Comparison of ENCODE assay signal across 8 cellular contexts in the genomic region with DNA sequence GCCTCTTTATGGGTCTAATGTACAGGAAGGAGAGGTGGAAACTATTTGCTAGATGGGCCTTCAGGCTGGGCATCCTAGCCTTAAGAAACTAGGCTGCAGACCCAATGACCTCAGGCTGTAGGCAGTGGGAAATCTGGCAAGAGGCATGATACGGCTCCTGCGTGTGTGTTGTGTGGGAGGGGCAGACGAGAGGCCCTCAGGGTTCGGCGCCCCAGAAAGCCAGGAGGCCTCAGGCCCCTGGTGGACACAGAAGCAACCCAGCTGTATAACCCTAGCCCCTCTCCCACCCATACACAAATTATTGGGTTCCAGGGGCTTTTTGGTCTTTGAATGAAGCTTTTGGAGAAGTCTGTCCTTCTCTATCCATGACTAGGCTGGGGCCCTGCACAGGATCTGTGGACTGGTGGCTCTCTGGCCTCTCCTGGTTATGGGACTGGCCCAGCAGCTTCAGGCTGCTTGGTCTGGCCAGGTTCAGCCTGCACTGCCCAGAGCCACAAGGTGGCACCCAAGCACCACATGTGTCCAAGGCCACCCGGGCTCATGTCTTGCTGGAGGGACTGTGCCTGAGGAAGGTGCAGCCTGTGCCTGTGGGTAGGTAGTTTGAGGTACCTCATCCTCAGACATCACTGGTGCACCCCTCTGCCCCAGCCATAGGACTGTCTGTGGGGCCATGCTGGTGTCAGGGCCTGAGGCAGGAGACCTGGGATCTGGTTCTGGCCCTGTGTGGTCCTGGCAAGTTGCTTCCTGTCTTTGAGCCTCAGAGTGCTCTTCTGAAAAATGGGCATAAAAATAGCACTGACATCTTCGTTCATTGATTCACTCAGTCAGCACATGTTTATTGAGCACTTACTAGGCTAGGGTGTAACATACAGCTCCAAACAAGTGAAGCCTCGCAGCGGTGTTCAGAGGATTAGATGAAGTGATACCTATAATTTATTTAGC.
A peak's percentile ranks its signal among the peaks of the same experiment; 100 is the strongest.
DNase-seq lines count a peak whose midpoint lies in the region; ATAC-seq and TF ChIP-seq lines count a peak whose summit lies in the region.

No MANE protein-coding gene starts in this region.

- H3K36me3 Mint-ChIP-seq in activated naive CD8-positive, alpha-beta T cell treated with anti-CD3 and anti-CD28 coated beads for 36 hours: no peaks in the 10 kb centered on the region

- H3K36me3 ChIP-seq in left ventricle myocardium inferior: no peaks in the 10 kb centered on the region
- no peaks in the 10 kb centered on the region for H3K36me3 ChIP-seq in spleen

- H3K27me3 Mint-ChIP-seq in activated naive CD8-positive, alpha-beta T cell treated with anti-CD3 and anti-CD28 coated beads for 36 hours: peaks cover 16% of the 10 kb centered on the region

- no peak for TF ChIP-seq POLR2A in spleen (IDR thresholded peaks at IDR 0.05)

- H3K4me1 Mint-ChIP-seq in activated naive CD8-positive, alpha-beta T cell treated with anti-CD3 and anti-CD28 coated beads for 36 hours: no peaks in the 10 kb centered on the region

- TF ChIP-seq CTCF in left ventricle myocardium inferior (IDR thresholded peaks at IDR 0.05; ENCODE audit: borderline replicate concordance): peak; percentile 75
- TF ChIP-seq CTCF in spleen (IDR thresholded peaks at IDR 0.05 in 8 of 11, conservative IDR thresholded peaks at IDR 0.05 in 3 of 11): peak in 9 of 11 experiments; percentile 17 to 64 (median 37)

- WGBS in spleen, 5 donors: 51 to 73% (median 55%) methylated on average over 9 of the region's 9 CpGs

- no peak overlapping the region for H3K4me3 Mint-ChIP-seq in activated naive CD8-positive, alpha-beta T cell treated with anti-CD3 and anti-CD28 coated beads for 36 hours

- H3K27ac ChIP-seq in left ventricle myocardium inferior (replicated peaks) (no peak overlapping the region), spleen (no peak overlapping the region)

- peaks cover 12% of the 10 kb centered on the region for H3K4me1 ChIP-seq in left ventricle myocardium inferior
- H3K4me1 ChIP-seq in spleen: peaks cover 0 to 4% (median 3%) of the 10 kb centered on the region in 6 donors

- no peaks in the 10 kb centered on the region for H3K9me3 Mint-ChIP-seq in activated naive CD8-positive, alpha-beta T cell treated with anti-CD3 and anti-CD28 coated beads for 36 hours

- no peaks in the 10 kb centered on the region for H3K9me3 ChIP-seq in left ventricle myocardium inferior (replicated peaks)
- no peaks in the 10 kb centered on the region for H3K9me3 ChIP-seq in spleen

- intact Hi-C loops in left ventricle myocardium inferior (cut with micrococcal nuclease): loop anchor here (10.0 kb wide), 1 partner anchor 363 kb away; the partner anchor contains the start of gene OR52M1
- intact Hi-C loops in spleen (cut with DNase I; ENCODE audit: low total_unique reads): no loop called here

- H3K27me3 ChIP-seq in left ventricle myocardium inferior (ENCODE audit: low read depth): no peaks in the 10 kb centered on the region
- H3K27me3 ChIP-seq in spleen (replicated peaks in 1 of 7): peaks cover 0 to 5% (median 0%) of the 10 kb centered on the region in 7 donors

- peak; percentile 35 for DNase-seq in CD1c-positive myeloid dendritic cell (ENCODE audit: extremely low spot score)
- peak; percentile 24 for DNase-seq in NCI-H510A (lab: John Stamatoyannopoulos, UW)
- DNase-seq in activated naive CD8-positive, alpha-beta T cell treated with anti-CD3 and anti-CD28 coated beads for 36 hours: peak; percentile 41
- peak; percentile 49 for DNase-seq in left ventricle myocardium inferior
- DNase-seq in spleen: peak; percentile 81

- no peak overlapping the region for H3K4me3 ChIP-seq in left ventricle myocardium inferior
- H3K4me3 ChIP-seq in spleen: no peak overlapping the region

- peak; percentile 59 for ATAC-seq in GM18508 (IDR thresholded peaks at IDR 0.05; ENCODE audit: insufficient read depth, unreplicated experiment)
- peak; percentile 59 for ATAC-seq in HG03045 (IDR thresholded peaks at IDR 0.05; ENCODE audit: unreplicated experiment)
- no peak for ATAC-seq in HG03135 (IDR thresholded peaks at IDR 0.05; ENCODE audit: unreplicated experiment)

- H3K27ac Mint-ChIP-seq in activated naive CD8-positive, alpha-beta T cell treated with anti-CD3 and anti-CD28 coated beads for 36 hours: no peak overlapping the region

Comparison
In these comparisons a context has a peak if more than half of its experiments do, and no peak if none do; other contexts are left out.
1. DNase-seq: peak in every context shown above with its lines; median percentile 81 in spleen; 49 in left ventricle myocardium inferior; 41 in activated naive CD8-positive, alpha-beta T cell treated with anti-CD3 and anti-CD28 coated beads for 36 hours; 35 in CD1c-positive myeloid dendritic cell; 24 in NCI-H510A.